ENCODE assay signal across 26 cellular contexts in the genomic region with DNA sequence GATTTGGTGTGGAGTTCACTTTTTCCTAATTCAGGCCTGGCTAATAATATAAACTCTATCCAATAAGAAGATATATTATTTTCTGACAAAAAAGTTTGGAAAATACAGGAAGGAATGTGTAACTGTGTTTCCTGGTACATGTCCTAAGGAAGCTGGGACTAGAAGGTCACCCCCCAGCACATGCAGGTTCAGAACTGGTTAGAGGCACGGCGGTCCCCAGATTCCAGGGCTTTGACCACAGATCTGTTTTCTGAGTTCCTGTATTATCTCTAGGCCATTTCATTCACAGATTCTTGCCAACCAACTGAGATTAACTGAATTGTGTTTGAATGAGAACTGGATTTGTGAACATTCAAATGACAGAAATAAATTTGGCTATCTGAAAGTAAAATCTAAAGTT.
"Had no signal": no experiment of that assay in that cellular context is flagged by ENCODE, and none has a peak within 500 bp of the region (broad histone marks: within the 10 kb centered on the region; RNA-seq: fewer than 3 reads in every experiment).

No MANE protein-coding gene starts in this region.

- H3K27ac Mint-ChIP-seq: activated CD4-positive, alpha-beta memory T cell treated with anti-CD3 and anti-CD28 coated beads, Interleukin-2, amount 10 ng/mL, durations not matched to agents 7 days and 5 days; activated CD4-positive, alpha-beta T cell treated with anti-CD3 and anti-CD28 coated beads for 36 hours; activated naive CD4-positive, alpha-beta T cell treated with anti-CD3 and anti-CD28 coated beads, Interleukin-2, amount 10 ng/mL, durations not matched to agents 7 days and 5 days; activated naive CD8-positive, alpha-beta T cell treated with anti-CD3 and anti-CD28 coated beads for 36 hours; activated T-cell treated with anti-CD3 and anti-CD28 coated beads, Interleukin-2, amount 50 U/mL, for 72 hours; activated T-helper 2 cell treated with anti-CD3 and anti-CD28 coated beads, Interferon-gamma antibody, Interleukin-2, Interleukin-4, amounts not matched to agents 10 μg/mL and 5 μg/mL and 100 μg/mL, durations not matched to agents 14 hours and 24 hours and 36 hours had no signal

- H3K36me3 ChIP-seq: breast epithelium had no signal

- H3K27ac ChIP-seq: breast epithelium, VCaP had no signal

- H3K4me3 Mint-ChIP-seq: activated CD4-positive, alpha-beta memory T cell treated with anti-CD3 and anti-CD28 coated beads, Interleukin-2, amount 10 ng/mL, durations not matched to agents 7 days and 5 days; activated CD4-positive, alpha-beta T cell treated with anti-CD3 and anti-CD28 coated beads for 36 hours; activated naive CD4-positive, alpha-beta T cell treated with anti-CD3 and anti-CD28 coated beads, Interleukin-2, amount 10 ng/mL, durations not matched to agents 7 days and 5 days; activated naive CD8-positive, alpha-beta T cell treated with anti-CD3 and anti-CD28 coated beads for 36 hours; activated T-cell treated with anti-CD3 and anti-CD28 coated beads, Interleukin-2, amount 50 U/mL, for 72 hours had no signal

- H3K4me3 ChIP-seq: breast epithelium had no signal

- H3K9ac ChIP-seq: SK-N-SH had no signal

- ATAC-seq: activated CD4-positive, alpha-beta T cell treated with anti-CD3 and anti-CD28 coated beads for 36 hours; activated T-cell treated with anti-CD3 and anti-CD28 coated beads, Interleukin-2, amount 50 U/mL, for 72 hours; Panc1; Right ventricle myocardium inferior had no signal

- H3K9me3 Mint-ChIP-seq: activated CD4-positive, alpha-beta memory T cell treated with anti-CD3 and anti-CD28 coated beads, Interleukin-2, amount 10 ng/mL, durations not matched to agents 7 days and 5 days; activated naive CD4-positive, alpha-beta T cell treated with anti-CD3 and anti-CD28 coated beads, Interleukin-2, amount 10 ng/mL, durations not matched to agents 7 days and 5 days; activated naive CD8-positive, alpha-beta T cell treated with anti-CD3 and anti-CD28 coated beads for 36 hours; activated T-cell treated with anti-CD3 and anti-CD28 coated beads, Interleukin-2, amount 50 U/mL, for 72 hours; activated T-helper 2 cell treated with anti-CD3 and anti-CD28 coated beads, Interferon-gamma antibody, Interleukin-2, Interleukin-4, amounts not matched to agents 10 μg/mL and 5 μg/mL and 100 μg/mL, durations not matched to agents 14 hours and 24 hours and 36 hours had no signal

- H3K9me3 ChIP-seq: breast epithelium, SK-N-SH had no signal

- H3K27me3 Mint-ChIP-seq: activated CD4-positive, alpha-beta memory T cell treated with anti-CD3 and anti-CD28 coated beads, Interleukin-2, amount 10 ng/mL, durations not matched to agents 7 days and 5 days; activated CD4-positive, alpha-beta T cell treated with anti-CD3 and anti-CD28 coated beads for 36 hours; activated naive CD4-positive, alpha-beta T cell treated with anti-CD3 and anti-CD28 coated beads, Interleukin-2, amount 10 ng/mL, durations not matched to agents 7 days and 5 days; activated naive CD8-positive, alpha-beta T cell treated with anti-CD3 and anti-CD28 coated beads for 36 hours had no signal

- DNase-seq: activated CD4-positive, alpha-beta memory T cell treated with anti-CD3 and anti-CD28 coated beads, Interleukin-2, amount 10 ng/mL, durations not matched to agents 7 days and 5 days; activated CD4-positive, alpha-beta T cell treated with anti-CD3 and anti-CD28 coated beads for 36 hours; activated CD4-positive, alpha-beta T cell treated with anti-CD3 and anti-CD28 coated beads, Interleukin-2, amount 50 U/mL, for 1 hour; activated gamma-delta T cell treated with Interleukin-2 at 50 U/mL for 16 hours; activated naive CD4-positive, alpha-beta T cell treated with anti-CD3 and anti-CD28 coated beads, Interleukin-2, amount 10 ng/mL, durations not matched to agents 7 days and 5 days; activated naive CD8-positive, alpha-beta T cell treated with anti-CD3 and anti-CD28 coated beads for 36 hours; activated T-cell treated with anti-CD3 and anti-CD28 coated beads for 4 hours; activated T-cell treated with anti-CD3 and anti-CD28 coated beads, Interleukin-2, amount 50 U/mL, for 72 hours; caudate nucleus; MM.1S; NCI-H1105; NCI-H1436 treated with DMSO at 0.1 percent for 48 hours; NCI-H187; NCI-H2081; NCI-H510A treated with DMSO at 0.1 percent for 48 hours; NCI-H69; NK-92 treated with Interleukin-12 subunit alpha and Interleukin-12 subunit beta, amount 100 ng/mL, for 24 hours; OCI-M1; RPMI8226; SK-N-SH; T-helper 1 cell had no signal

- H3K4me1 Mint-ChIP-seq: activated CD4-positive, alpha-beta memory T cell treated with anti-CD3 and anti-CD28 coated beads, Interleukin-2, amount 10 ng/mL, durations not matched to agents 7 days and 5 days had no signal

- H3K4me1 ChIP-seq: breast epithelium had no signal

- H3K27me3 ChIP-seq: breast epithelium had no signal

- H3K36me3 Mint-ChIP-seq: activated naive CD4-positive, alpha-beta T cell treated with anti-CD3 and anti-CD28 coated beads, Interleukin-2, amount 10 ng/mL, durations not matched to agents 7 days and 5 days; activated naive CD8-positive, alpha-beta T cell treated with anti-CD3 and anti-CD28 coated beads for 36 hours had no signal

- H3K4me2 ChIP-seq: SK-N-SH had no signal
